In genomic region chr9:696332-697090, GRCh38 we compare ENCODE assay signal across 10 cellular contexts.
A peak's percentile ranks its signal among the peaks of the same experiment; 100 is the strongest.
DNase-seq lines count a peak whose midpoint lies in the region; ATAC-seq, FAIRE-seq and TF ChIP-seq lines count a peak whose summit lies in the region.
"Had no signal": no experiment of that assay in that cellular context is flagged by ENCODE, and none has a peak within 500 bp of the region (broad histone marks: within the 10 kb centered on the region; RNA-seq: fewer than 3 reads in every experiment).

No MANE protein-coding gene starts in this region.

- H3K36me3 ChIP-seq in RWPE2 (ENCODE audit: low read depth): peaks cover 38% of the 10 kb centered on the region
- peaks cover 0 to 19% (median 0%) of the 10 kb centered on the region in 4 donors for H3K36me3 ChIP-seq in esophagus muscularis mucosa

- H3K4me3 ChIP-seq in A549 (0 out of 3 replicates have a peak overlapping the region, but pooled peaks have one; percentile 5), RWPE2 (ENCODE audit: severe bottlenecking) (no peak overlapping the region), esophagus muscularis mucosa (peak overlapping the region; percentile 1 to 64 (median 47))

- H3K27me3 ChIP-seq in RWPE2 (ENCODE audit: insufficient read depth, poor library complexity, severe bottlenecking) (no peaks in the 10 kb centered on the region), esophagus muscularis mucosa (no peaks in the 10 kb centered on the region)

- ATAC-seq in A549 (peak; percentile 56 to 74; a peak in 4 of 6 replicates), RWPE2 (ENCODE audit: low read depth) (peak; percentile 60)
- ATAC-seq: activated CD8-positive, alpha-beta T cell treated with anti-CD3 and anti-CD28 coated beads, Interleukin-2, amount 10 ng/mL, durations not matched to agents 7 days and 5 days had no signal

- H3K27ac ChIP-seq in A549: peak overlapping the region; percentile 78 to 82
- peak overlapping the region; percentile 99 for H3K27ac ChIP-seq in RWPE2 (ENCODE audit: poor library complexity, severe bottlenecking)
- H3K27ac ChIP-seq in esophagus muscularis mucosa (replicated peaks in 1 of 4): peak overlapping the region; percentile 88 to 89 (median 89)

- CTCF ChIA-PET in A549 (lab: Yijun Ruan, JAX) (interaction anchor here (0.7 to 2.0 kb wide), 17 partner anchors 11 to 349 kb away, joined by 3 to 6 read pairs (median 3); no protein-coding TSS in a partner anchor), HEK293T (lab: Yijun Ruan, JAX) (no interaction called here)

- DNase-seq in A549 (ENCODE audit: low read depth in 1 of 2, low spot score in 1 of 2) (peak; percentile 33 to 47), RWPE2 (ENCODE audit: low spot score) (no peak), esophagus muscularis mucosa (ENCODE audit: extremely low spot score) (no peak), myocyte (ENCODE audit: low read depth) (peak; percentile 67), NCI-H2029 (lab: John Stamatoyannopoulos, UW) (no peak), NCI-H69 (lab: John Stamatoyannopoulos, UW) (no peak), HEK293T (ENCODE audit: extremely low spot score) (no peak), SW 1271 (lab: John Stamatoyannopoulos, UW) (no peak)
- DNase-seq: activated CD8-positive, alpha-beta T cell treated with anti-CD3 and anti-CD28 coated beads, Interleukin-2, amount 10 ng/mL, durations not matched to agents 7 days and 5 days; NCI-H526 treated with DMSO at 0.1 percent for 48 hours had no signal

- H3K4me2 ChIP-seq in A549: peak overlapping the region; percentile 74

- TF ChIP-seq RAD21 in A549 (conservative IDR thresholded peaks at IDR 0.05 in 1 of 2, IDR thresholded peaks at IDR 0.05 in 1 of 2): 0 out of 5 replicates have a peak, but pooled peaks of 1 of the 2 experiments have one; percentile 25

- TF ChIP-seq EP300 in A549 (IDR thresholded peaks at IDR 0.05) (no peak), esophagus muscularis mucosa (IDR thresholded peaks at IDR 0.05) (no peak)

- TF ChIP-seq POLR2A in A549 (IDR thresholded peaks at IDR 0.05; ENCODE audit: low read length) (no peak), esophagus muscularis mucosa (IDR thresholded peaks at IDR 0.05; ENCODE audit: low read depth) (no peak)

- H3K9me3 ChIP-seq in A549 (no peaks in the 10 kb centered on the region), RWPE2 (ENCODE audit: severe bottlenecking) (no peaks in the 10 kb centered on the region), esophagus muscularis mucosa (no peaks in the 10 kb centered on the region)

- FAIRE-seq in A549 (lab: Jason Lieb, UNC): no peak

- POLR2A ChIA-PET in A549 (lab: Yijun Ruan, JAX): no interaction called here
- POLR2A ChIA-PET in HEK293T (lab: Yijun Ruan, JAX): no interaction called here

- peaks cover 64% of the 10 kb centered on the region for H3K4me1 ChIP-seq in A549
- peaks cover 64% of the 10 kb centered on the region for H3K4me1 ChIP-seq in RWPE2 (ENCODE audit: insufficient read depth, poor library complexity, severe bottlenecking)
- H3K4me1 ChIP-seq in esophagus muscularis mucosa: peaks cover 52 to 98% (median 90%) of the 10 kb centered on the region in 4 donors

- intact Hi-C loops in esophagus muscularis mucosa (cut with DNase I): loop anchor here (5.0 kb wide), 1 partner anchor 41 kb away; no protein-coding TSS in a partner anchor

- TF ChIP-seq CTCF in A549 (IDR thresholded peaks at IDR 0.05): no peak; the same call in 2 of the 3 replicates
- TF ChIP-seq CTCF in RWPE2 (IDR thresholded peaks at IDR 0.05; ENCODE audit: poor library complexity, severe bottlenecking): peak; percentile 18
- peak in 2 of 3 experiments; percentile 18 to 36 for TF ChIP-seq CTCF in esophagus muscularis mucosa (IDR thresholded peaks at IDR 0.05)

- WGBS in A549 (ENCODE audit: missing lambda C conversion rate): 36% methylated on average over 8 of the region's 8 CpGs
- WGBS in esophagus muscularis mucosa: 33% methylated on average over 8 of the region's 8 CpGs

TF ChIP-seq in A549, 52 proteins besides CTCF, POLR2A, EP300 and RAD21:
- no peak for TF ChIP-seq TP53 (CRISPR knock-in tag; IDR thresholded peaks at IDR 0.05)
- TF ChIP-seq FOSL2 (IDR thresholded peaks at IDR 0.05): no peak; the same call in 1 of the 2 replicates
- peak; percentile 61; the same call in 1 of the 2 replicates for TF ChIP-seq FOSL2 (CRISPR knock-in tag; IDR thresholded peaks at IDR 0.05)
- 0 out of 2 replicates have a peak, but pooled peaks have one; percentile 17 for TF ChIP-seq MAX (IDR thresholded peaks at IDR 0.05)
- TF ChIP-seq SMC3 (IDR thresholded peaks at IDR 0.05): 0 out of 3 replicates have a peak, but pooled peaks have one; percentile 16
- TF ChIP-seq ZSCAN20 (CRISPR knock-in tag; IDR thresholded peaks at IDR 0.05): no peak
- TF ChIP-seq EHF (CRISPR knock-in tag; IDR thresholded peaks at IDR 0.05): no peak

TF ChIP-seq in HEK293T, 16 proteins besides CTCF, POLR2A, EP300 and RAD21:
- TF ChIP-seq SUZ12 (IDR thresholded peaks at IDR 0.05) (no peak), PKNOX1 (IDR thresholded peaks at IDR 0.05) (no peak), CTBP1 (IDR thresholded peaks at IDR 0.05; ENCODE audit: borderline replicate concordance) (no peak), FOXK2 (IDR thresholded peaks at IDR 0.05) (no peak), FOXA1 (IDR thresholded peaks at IDR 0.05) (no peak), BHLHE40 (IDR thresholded peaks at IDR 0.05; ENCODE audit: borderline replicate concordance) (no peak), NFRKB (IDR thresholded peaks at IDR 0.05) (no peak)

Comparison
In these comparisons a context has a peak if more than half of its experiments do, and no peak if none do; other contexts are left out.
1. DNase-seq: peak in A549 (2 of 2) and myocyte (single experiment); none in RWPE2 (single experiment), esophagus muscularis mucosa (single experiment), NCI-H2029 (single experiment), NCI-H69 (single experiment), HEK293T (single experiment) and SW 1271 (0 of 2).
2. Peak in every context shown above with its lines, with median percentiles within 50 percentile points of each other: H3K27ac ChIP-seq.